Comparison of ENCODE assay signal across 20 cellular contexts in the genomic region with DNA sequence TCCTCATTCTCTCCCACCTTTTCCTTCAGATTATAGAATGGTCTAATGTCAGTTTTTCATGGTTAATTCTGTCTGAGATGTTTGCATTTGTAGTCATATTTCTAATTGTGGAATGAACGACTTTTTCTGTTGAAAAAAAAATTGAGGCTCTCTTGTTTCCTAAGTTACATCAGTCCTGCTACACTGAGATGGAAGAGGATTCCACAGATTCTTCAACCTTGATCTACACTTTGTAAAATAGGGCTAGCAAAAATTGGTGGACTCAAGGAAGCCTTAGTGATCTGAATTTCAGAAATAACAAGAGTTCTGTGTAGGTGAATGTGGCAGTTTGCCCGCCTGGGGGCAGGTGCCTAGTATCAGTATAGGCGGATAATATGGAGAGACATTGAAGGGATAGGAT.
"Had no signal": no experiment of that assay in that cellular context is flagged by ENCODE, and none has a peak within 500 bp of the region (broad histone marks: within the 10 kb centered on the region; RNA-seq: fewer than 3 reads in every experiment).

No MANE protein-coding gene starts in this region.

- DNase-seq: activated CD8-positive, alpha-beta T cell treated with anti-CD3 and anti-CD28 coated beads for 36 hours; activated effector memory CD4-positive, alpha-beta T cell treated with Interleukin-2 at 50 U/mL for 16 hours; activated T-cell treated with anti-CD3 and anti-CD28 coated beads, Interleukin-2, amount 50 U/mL, for 24 hours; amygdala; erythroblast; gastrocnemius medialis; heart left ventricle; left lung; mammary epithelial cell; pancreas; right lobe of liver; small intestine; stimulated activated CD4-positive, alpha-beta T cell treated with anti-CD3 and anti-CD28 coated beads, Interleukin-15, amount 100 ng/mL, for 24 hours; stimulated activated CD4-positive, alpha-beta T cell treated with anti-CD3 and anti-CD28 coated beads, Interleukin-2, amount 100 ng/mL, for 48 hours; T-helper 2 cell; testis; WERI-Rb-1 had no signal

- H3K9me3 Mint-ChIP-seq: activated T-cell treated with anti-CD3 and anti-CD28 coated beads, Interleukin-2, amount 50 U/mL, for 24 hours had no signal

- H3K4me3 ChIP-seq: cardiac muscle cell, gastrocnemius medialis, heart left ventricle, left lung, pancreas, right lobe of liver, testis had no signal

- H3K27ac Mint-ChIP-seq: activated CD8-positive, alpha-beta T cell treated with anti-CD3 and anti-CD28 coated beads for 36 hours; activated naive CD4-positive, alpha-beta T cell treated with anti-CD3 and anti-CD28 coated beads, Interleukin-2, amount 50 U/mL, for 72 hours; activated T-cell treated with anti-CD3 and anti-CD28 coated beads, Interleukin-2, amount 50 U/mL, for 24 hours; type B pancreatic cell had no signal

- H3K4me3 Mint-ChIP-seq: activated CD8-positive, alpha-beta T cell treated with anti-CD3 and anti-CD28 coated beads for 36 hours; activated T-cell treated with anti-CD3 and anti-CD28 coated beads, Interleukin-2, amount 50 U/mL, for 24 hours; type B pancreatic cell had no signal

- H3K27me3 ChIP-seq: cardiac muscle cell, gastrocnemius medialis, heart left ventricle, left lung, pancreas, right lobe of liver, testis had no signal

- H3K27me3 Mint-ChIP-seq: activated CD8-positive, alpha-beta T cell treated with anti-CD3 and anti-CD28 coated beads for 36 hours; activated T-cell treated with anti-CD3 and anti-CD28 coated beads, Interleukin-2, amount 50 U/mL, for 24 hours; type B pancreatic cell had no signal

- H3K9me3 ChIP-seq: gastrocnemius medialis, heart left ventricle, left lung, pancreas, right lobe of liver, testis had no signal

- H3K36me3 ChIP-seq: cardiac muscle cell, gastrocnemius medialis, heart left ventricle, left lung, pancreas, right lobe of liver, WERI-Rb-1 had no signal

- H3K4me1 ChIP-seq: left lung, pancreas, testis had no signal

- ATAC-seq: activated CD8-positive, alpha-beta T cell treated with anti-CD3 and anti-CD28 coated beads for 36 hours; activated naive CD4-positive, alpha-beta T cell treated with anti-CD3 and anti-CD28 coated beads, Interleukin-2, amount 50 U/mL, for 72 hours; gastrocnemius medialis; heart left ventricle; left lung; pancreas; right lobe of liver had no signal
